1 cellular context compared by ENCODE assay signal in the genomic region with DNA sequence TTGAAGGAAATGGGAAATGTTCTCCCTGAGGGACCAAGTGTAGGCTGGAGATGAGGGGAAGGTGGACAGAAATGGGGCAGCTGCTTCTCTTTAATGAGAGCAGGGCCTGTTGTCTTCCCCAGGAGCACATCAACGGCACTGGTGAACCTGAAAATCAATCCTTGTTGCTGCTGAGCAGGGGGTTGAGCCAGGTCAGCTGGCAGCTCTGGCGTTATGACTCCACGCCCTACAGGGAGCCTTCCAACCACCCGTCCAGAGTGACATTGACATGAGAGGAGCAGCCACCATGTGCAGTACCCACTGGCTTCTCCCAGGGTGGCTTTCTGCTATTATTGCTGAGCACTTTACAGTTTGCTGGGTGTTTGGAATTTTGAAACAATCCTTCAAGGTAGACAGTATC.
TF ChIP-seq lines count a peak whose summit lies in the region.

No MANE protein-coding gene starts in this region.

TF ChIP-seq in HepG2, 621 proteins besides CTCF, POLR2A, EP300 and RAD21:
- TF ChIP-seq RARG (CRISPR knock-in tag; IDR thresholded peaks at IDR 0.05; ENCODE audit: low read depth) (no peak), SRSF9 (IDR thresholded peaks at IDR 0.05; ENCODE audit: borderline replicate concordance, insufficient read depth, low read depth, low read length, poor library complexity, severe bottlenecking) (no peak), ZNF678 (CRISPR knock-in tag; IDR thresholded peaks at IDR 0.05) (no peak), ZNF207 (IDR thresholded peaks at IDR 0.05; ENCODE audit: borderline replicate concordance) (no peak), HDAC2 (CRISPR knock-in tag; IDR thresholded peaks at IDR 0.05) (no peak), LBX2 (CRISPR knock-in tag; IDR thresholded peaks at IDR 0.05; ENCODE audit: borderline replicate concordance) (no peak), SALL1 (CRISPR knock-in tag; IDR thresholded peaks at IDR 0.05) (no peak), ZNF260 (CRISPR knock-in tag; IDR thresholded peaks at IDR 0.05; ENCODE audit: borderline replicate concordance, low read depth) (no peak), ISX (CRISPR knock-in tag; conservative IDR thresholded peaks at IDR 0.05) (no peak), GRHL1 (CRISPR knock-in tag; conservative IDR thresholded peaks at IDR 0.05) (no peak), HIVEP1 (CRISPR knock-in tag; IDR thresholded peaks at IDR 0.05) (no peak), ZMYM2 (CRISPR knock-in tag; IDR thresholded peaks at IDR 0.05) (no peak), NFE2L2 (IDR thresholded peaks at IDR 0.05; ENCODE audit: low read length) (no peak), MAFF (IDR thresholded peaks at IDR 0.05; ENCODE audit: low read depth, low read length) (no peak), CAMTA2 (CRISPR knock-in tag; IDR thresholded peaks at IDR 0.05; ENCODE audit: borderline replicate concordance) (no peak), FOXA3 (CRISPR knock-in tag; IDR thresholded peaks at IDR 0.05) (no peak)
- TF ChIP-seq, protein P1, sequence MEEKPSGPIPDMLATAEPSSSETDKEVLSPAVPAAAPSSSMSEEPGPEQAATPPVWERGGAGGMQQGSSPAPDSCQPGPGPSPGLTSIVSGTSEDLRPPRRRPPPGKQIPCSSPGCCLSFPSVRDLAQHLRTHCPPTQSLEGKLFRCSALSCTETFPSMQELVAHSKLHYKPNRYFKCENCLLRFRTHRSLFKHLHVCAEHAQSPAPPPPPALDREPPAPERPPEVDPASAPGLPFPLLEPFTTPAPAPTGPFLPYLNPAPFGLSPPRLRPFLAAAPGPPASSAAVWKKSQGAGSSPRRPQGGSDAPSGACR (CRISPR knock-in tag; IDR thresholded peaks at IDR 0.05), result no peak
- TF ChIP-seq, protein P2, sequence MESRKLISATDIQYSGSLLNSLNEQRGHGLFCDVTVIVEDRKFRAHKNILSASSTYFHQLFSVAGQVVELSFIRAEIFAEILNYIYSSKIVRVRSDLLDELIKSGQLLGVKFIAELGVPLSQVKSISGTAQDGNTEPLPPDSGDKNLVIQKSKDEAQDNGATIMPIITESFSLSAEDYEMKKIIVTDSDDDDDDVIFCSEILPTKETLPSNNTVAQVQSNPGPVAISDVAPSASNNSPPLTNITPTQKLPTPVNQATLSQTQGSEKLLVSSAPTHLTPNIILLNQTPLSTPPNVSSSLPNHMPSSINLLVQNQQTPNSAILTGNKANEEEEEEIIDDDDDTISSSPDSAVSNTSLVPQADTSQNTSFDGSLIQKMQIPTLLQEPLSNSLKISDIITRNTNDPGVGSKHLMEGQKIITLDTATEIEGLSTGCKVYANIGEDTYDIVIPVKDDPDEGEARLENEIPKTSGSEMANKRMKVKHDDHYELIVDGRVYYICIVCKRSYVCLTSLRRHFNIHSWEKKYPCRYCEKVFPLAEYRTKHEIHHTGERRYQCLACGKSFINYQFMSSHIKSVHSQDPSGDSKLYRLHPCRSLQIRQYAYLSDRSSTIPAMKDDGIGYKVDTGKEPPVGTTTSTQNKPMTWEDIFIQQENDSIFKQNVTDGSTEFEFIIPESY (CRISPR knock-in tag; IDR thresholded peaks at IDR 0.05), result no peak
- TF ChIP-seq, protein P3, sequence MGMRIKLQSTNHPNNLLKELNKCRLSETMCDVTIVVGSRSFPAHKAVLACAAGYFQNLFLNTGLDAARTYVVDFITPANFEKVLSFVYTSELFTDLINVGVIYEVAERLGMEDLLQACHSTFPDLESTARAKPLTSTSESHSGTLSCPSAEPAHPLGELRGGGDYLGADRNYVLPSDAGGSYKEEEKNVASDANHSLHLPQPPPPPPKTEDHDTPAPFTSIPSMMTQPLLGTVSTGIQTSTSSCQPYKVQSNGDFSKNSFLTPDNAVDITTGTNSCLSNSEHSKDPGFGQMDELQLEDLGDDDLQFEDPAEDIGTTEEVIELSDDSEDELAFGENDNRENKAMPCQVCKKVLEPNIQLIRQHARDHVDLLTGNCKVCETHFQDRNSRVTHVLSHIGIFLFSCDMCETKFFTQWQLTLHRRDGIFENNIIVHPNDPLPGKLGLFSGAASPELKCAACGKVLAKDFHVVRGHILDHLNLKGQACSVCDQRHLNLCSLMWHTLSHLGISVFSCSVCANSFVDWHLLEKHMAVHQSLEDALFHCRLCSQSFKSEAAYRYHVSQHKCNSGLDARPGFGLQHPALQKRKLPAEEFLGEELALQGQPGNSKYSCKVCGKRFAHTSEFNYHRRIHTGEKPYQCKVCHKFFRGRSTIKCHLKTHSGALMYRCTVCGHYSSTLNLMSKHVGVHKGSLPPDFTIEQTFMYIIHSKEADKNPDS (CRISPR knock-in tag; IDR thresholded peaks at IDR 0.05), result no peak
